14 cellular contexts compared by ENCODE assay signal in the genomic region with DNA sequence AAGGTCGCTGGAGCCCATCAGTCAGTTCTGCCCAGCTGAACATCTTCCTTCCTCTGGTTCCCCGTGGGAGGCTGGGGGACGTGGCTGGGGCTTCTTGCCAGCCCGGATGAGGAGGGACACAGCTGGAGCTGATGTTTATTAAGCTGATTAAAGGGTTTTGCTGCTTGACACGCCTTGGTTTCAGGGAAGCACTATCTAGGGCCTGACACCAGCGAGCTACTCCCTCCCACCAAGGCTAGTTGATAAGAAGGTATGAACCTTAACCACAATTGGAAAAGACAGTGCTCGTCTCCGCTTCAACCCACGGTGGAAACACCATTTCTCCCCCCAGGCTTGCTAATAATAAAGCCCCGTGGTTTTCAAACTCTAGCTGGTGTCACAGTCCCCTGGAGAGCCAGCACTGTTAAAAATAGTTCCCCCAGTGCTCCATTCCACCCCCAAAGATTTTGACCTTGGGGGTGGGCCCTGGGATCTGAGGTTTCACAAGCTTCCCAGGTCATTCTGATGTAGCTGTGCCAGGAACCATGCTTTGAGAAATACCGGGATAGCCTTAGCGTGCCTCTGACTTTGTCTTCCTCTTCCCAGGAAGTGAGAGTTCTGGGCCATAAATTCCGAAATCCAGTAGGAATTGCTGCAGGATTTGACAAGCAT. TPM values are rescaled to one million over a fixed set of nuclear protein-coding genes. Genes with fewer than 3 reads are reported as not detected.
DNase-seq lines count a peak whose midpoint lies in the region; ATAC-seq, FAIRE-seq and TF ChIP-seq lines count a peak whose summit lies in the region.
"Had no signal": no experiment of that assay in that cellular context is flagged by ENCODE, and none has a peak within 500 bp of the region (broad histone marks: within the 10 kb centered on the region; RNA-seq: fewer than 3 reads in every experiment).

No MANE protein-coding gene starts in this region.

- TF ChIP-seq CTCF in RWPE1 (conservative IDR thresholded peaks at IDR 0.05; ENCODE audit: low read depth) (no peak), omental fat pad (IDR thresholded peaks at IDR 0.05) (no peak), ascending aorta (IDR thresholded peaks at IDR 0.05) (no peak)

- peaks cover 4% of the 10 kb centered on the region for H3K36me3 ChIP-seq in CD8-positive, alpha-beta memory T cell (ENCODE audit: insufficient read depth, low read length)
- peaks cover 0 to 15% of the 10 kb centered on the region in 2 donors for H3K36me3 ChIP-seq in ascending aorta
- peaks cover 0 to 2% of the 10 kb centered on the region in 2 donors for H3K36me3 ChIP-seq in small intestine (ENCODE audit: control insufficient read depth in 2 of 2, insufficient read depth in 2 of 2, low read length in 2 of 2)

- H3K27me3 ChIP-seq in CD8-positive, alpha-beta memory T cell (ENCODE audit: insufficient read depth, low read length, poor library complexity, severe bottlenecking) = no peaks in the 10 kb centered on the region
- H3K27me3 ChIP-seq in ascending aorta (no peaks in the 10 kb centered on the region), small intestine (ENCODE audit: control insufficient read depth in 2 of 2, insufficient read depth in 2 of 2, low read length in 2 of 2) (no peaks in the 10 kb centered on the region)

- POLR2A ChIA-PET in CD8-positive, alpha-beta memory T cell (lab: Charles Lee) = no interaction called here
- POLR2A ChIA-PET in RWPE1 (lab: Yijun Ruan, JAX; ENCODE audit: low non-redundant PET) = no interaction called here

- no peaks in the 10 kb centered on the region for H3K9me3 ChIP-seq in CD8-positive, alpha-beta memory T cell (ENCODE audit: low read length)
- H3K9me3 ChIP-seq in ascending aorta = no peaks in the 10 kb centered on the region
- H3K9me3 ChIP-seq in small intestine (ENCODE audit: control insufficient read depth, low read depth) = no peaks in the 10 kb centered on the region

- peaks cover 27 to 31% (median 28%) of the 10 kb centered on the region in 3 donors for H3K4me1 Mint-ChIP-seq in CD8-positive, alpha-beta memory T cell

- no peaks in the 10 kb centered on the region for H3K4me1 ChIP-seq in CD8-positive, alpha-beta memory T cell (ENCODE audit: insufficient read depth, low read length)
- no peaks in the 10 kb centered on the region for H3K4me1 ChIP-seq in ascending aorta
- no peaks in the 10 kb centered on the region for H3K4me1 ChIP-seq in small intestine (ENCODE audit: control insufficient read depth in 2 of 2, insufficient read depth in 1 of 2, low read depth in 1 of 2, low read length in 1 of 2)

- H3K27me3 Mint-ChIP-seq in CD8-positive, alpha-beta memory T cell = no peaks in the 10 kb centered on the region

- ATAC-seq in Right ventricle myocardium superior (ENCODE audit: poor library complexity) = peak; percentile 51
- peak; percentile 50 for ATAC-seq in omental fat pad (ENCODE audit: low FRiP score)
- ATAC-seq in GM19463 (IDR thresholded peaks at IDR 0.05; ENCODE audit: unreplicated experiment) = no peak

- peak overlapping the region; percentile 57 for H3K27ac ChIP-seq in CD8-positive, alpha-beta memory T cell (ENCODE audit: low read depth, low read length)
- H3K27ac ChIP-seq in RWPE1 = peak overlapping the region; percentile 77
- no peak overlapping the region for H3K27ac ChIP-seq in ascending aorta
- peak overlapping the region in 1 of 2 donors; percentile 61 for H3K27ac ChIP-seq in small intestine (ENCODE audit: low read depth in 1 of 2, low read length in 1 of 2)

- 39 to 55% (median 52%) methylated on average over 13 of the region's 13 CpGs for WGBS in small intestine, 3 donors

- no peak overlapping the region for H3K4me3 ChIP-seq in CD8-positive, alpha-beta memory T cell (ENCODE audit: low read length)
- H3K4me3 ChIP-seq in ascending aorta (no peak overlapping the region), small intestine (ENCODE audit: low read depth in 1 of 2, low read length in 2 of 2) (no peak overlapping the region)

- no peaks in the 10 kb centered on the region for H3K9me3 Mint-ChIP-seq in CD8-positive, alpha-beta memory T cell
- H3K9me3 Mint-ChIP-seq: brain had no signal

- H3K36me3 Mint-ChIP-seq in CD8-positive, alpha-beta memory T cell = peaks cover 0 to 58% (median 8%) of the 10 kb centered on the region in 3 donors

- intact Hi-C loops in Right ventricle myocardium superior (cut with DNase I) (no loop called here), ascending aorta (cut with DNase I) (no loop called here)

- no peak for FAIRE-seq in small intestine (lab: Jason Lieb, UNC)
- FAIRE-seq: GM12892 had no signal

- CTCF ChIA-PET in CD8-positive, alpha-beta memory T cell (lab: Charles Lee) = interaction anchor here (1.8 kb wide), 1 partner anchor 8 kb away, joined by 4 read pairs; no protein-coding TSS in a partner anchor
- CTCF ChIA-PET in RWPE1 (lab: Yijun Ruan, JAX) = interaction anchor here (0.5 to 0.9 kb wide), 3 partner anchors 39 to 1944 kb away, joined by 3 to 4 read pairs (median 3); no protein-coding TSS in a partner anchor

- H3K4me3 Mint-ChIP-seq in CD8-positive, alpha-beta memory T cell = peak overlapping the region in 4 of 7 donors; percentile 2 to 50 (median 12)

- no peak for DNase-seq in CD8-positive, alpha-beta memory T cell
- DNase-seq in RWPE1 (ENCODE audit: low spot score) (no peak), Right ventricle myocardium superior (peak; percentile 65), omental fat pad (ENCODE audit: low spot score) (no peak), ascending aorta (ENCODE audit: low spot score in 2 of 2) (no peak), small intestine (no peak), GM19238 (ENCODE audit: insufficient read length, low spot score) (no peak)
- DNase-seq: Calu3, SHP77 treated with DMSO at 0.1 percent for 48 hours had no signal

- H3K27ac Mint-ChIP-seq in CD8-positive, alpha-beta memory T cell = peak overlapping the region; percentile 27 to 94 (median 86)

RNA-seq across cellular contexts. Expression of a gene that starts 5.5 kb away (rescaled TPM):
- total RNA-seq in CD8-positive, alpha-beta memory T cell = 10 to 100 TPM; 26.2 to 28.5 TPM
- polyA plus RNA-seq in CD8-positive, alpha-beta memory T cell = 10.7 TPM
- 8.3 TPM for total RNA-seq in Right ventricle myocardium superior
- 10 to 100 TPM in 3 of 4 donors, 1 to 10 TPM in 1; 6.8 to 15.1 (median 11.9) TPM for total RNA-seq in omental fat pad
- total RNA-seq in ascending aorta = 8.6 TPM
- polyA plus RNA-seq in small intestine = 1 to 10 TPM; 1.1 to 8.3 (median 2.2) TPM

RNA-seq across cellular contexts. Expression of a gene that starts 13.8 kb away (rescaled TPM):
- not detected for total RNA-seq in CD8-positive, alpha-beta memory T cell
- polyA plus RNA-seq in CD8-positive, alpha-beta memory T cell = not detected
- total RNA-seq in Right ventricle myocardium superior (0.03 TPM), omental fat pad (1 to 10 TPM in 1 of 4 donors, under 1 TPM in 3; 0.60 to 1.7 (median 0.77) TPM), ascending aorta (not detected)
- under 1 TPM in 2 of 3 donors, not detected in 1; 0.27 to 0.30 TPM for polyA plus RNA-seq in small intestine
- total RNA-seq: Calu3, fibroblast of lung had no signal
- polyA plus RNA-seq: fibroblast of lung had no signal

RNA-seq across cellular contexts. Expression of a gene that starts 40.3 kb away (rescaled TPM):
- not detected for total RNA-seq in CD8-positive, alpha-beta memory T cell
- not detected for polyA plus RNA-seq in CD8-positive, alpha-beta memory T cell
- total RNA-seq in Right ventricle myocardium superior (6.4 TPM), omental fat pad (1,000 to 10,000 TPM in 2 of 4 donors, 100 to 1,000 TPM in 1, 10 to 100 TPM in 1; 48.9 to 4,795 (median 1,381) TPM), ascending aorta (137 TPM)
- polyA plus RNA-seq in small intestine = 10 to 100 TPM in 1 of 3 donors, 1 to 10 TPM in 2; 1.4 to 15.2 (median 4.5) TPM
- total RNA-seq: Calu3, fibroblast of lung had no signal
- polyA plus RNA-seq: fibroblast of lung had no signal

RNA-seq across cellular contexts. Expression of a gene that starts 49.0 kb away (rescaled TPM):
- total RNA-seq in CD8-positive, alpha-beta memory T cell = not detected
- polyA plus RNA-seq in CD8-positive, alpha-beta memory T cell = not detected
- total RNA-seq in Right ventricle myocardium superior = 87.8 TPM
- total RNA-seq in omental fat pad = 10 to 100 TPM in 1 of 4 donors, 1 to 10 TPM in 3; 3.0 to 11.2 (median 3.4) TPM
- 1.1 TPM for total RNA-seq in ascending aorta
- 1 to 10 TPM in 2 of 3 donors, not detected in 1; 1.1 to 1.9 TPM for polyA plus RNA-seq in small intestine
- total RNA-seq: Calu3, fibroblast of lung, temporal lobe had no signal

Comparison
In these comparisons a context has a peak if more than half of its experiments do, and no peak if none do; other contexts are left out.
1. H3K27ac ChIP-seq: peak in CD8-positive, alpha-beta memory T cell (single experiment) and RWPE1 (single experiment); none in ascending aorta (0 of 2).